In genomic region chr3:147191795-147192385, GRCh38 we compare ENCODE assay signal across 8 cellular contexts.
DNase-seq lines count a peak whose midpoint lies in the region; ATAC-seq, FAIRE-seq and TF ChIP-seq lines count a peak whose summit lies in the region.

No MANE protein-coding gene starts in this region.

- no peak overlapping the region for H4K8ac ChIP-seq in H1 (ENCODE audit: extremely low read depth, insufficient read depth, low read length)

- H3K79me1 ChIP-seq in H1 (ENCODE audit: low read depth, low read length), result no peaks in the 10 kb centered on the region

- H3K23ac ChIP-seq in H1 (ENCODE audit: insufficient read length), result no peak overlapping the region

- H3K9me3 ChIP-seq in AG04450 (ENCODE audit: control insufficient read depth, insufficient read depth, low read length), result no peaks in the 10 kb centered on the region
- H3K9me3 ChIP-seq in OCI-LY3 (ENCODE audit: insufficient read depth, low read length), result no peaks in the 10 kb centered on the region
- no peaks in the 10 kb centered on the region for H3K9me3 ChIP-seq in H1 (ENCODE audit: insufficient read depth in 2 of 2, low read depth in 1 of 2, low read length in 1 of 2)

- TF ChIP-seq POLR2A in GM12891 (IDR thresholded peaks at IDR 0.05; ENCODE audit: low read depth, low read length) (no peak), H1 (IDR thresholded peaks at IDR 0.05; ENCODE audit: control extremely low read depth in 1 of 2, low read depth in 2 of 2, low read length in 2 of 2) (no peak)

- TF ChIP-seq CTCF in AG04450 (IDR thresholded peaks at IDR 0.05; ENCODE audit: low read depth, low read length) (peak; percentile 85), OCI-LY3 (IDR thresholded peaks at IDR 0.05; ENCODE audit: low read depth, low read length) (peak; percentile 83), H1 (IDR thresholded peaks at IDR 0.05; ENCODE audit: control extremely low read depth in 1 of 3, insufficient read depth in 1 of 3, low read depth in 1 of 3, low read length in 3 of 3) (peak; percentile 44 to 68 (median 57); a peak in 3 of 4 replicates)

- POLR2A ChIA-PET in AG04450 (lab: Yijun Ruan, JAX) (no interaction called here), H1 (lab: Charles Lee; ENCODE audit: partially characterized antibody) (no interaction called here)

- no peak overlapping the region for H2BK120ac ChIP-seq in H1 (replicated peaks; ENCODE audit: low read depth, low read length)

- peak overlapping the region; percentile 24 for H3K4me2 ChIP-seq in OCI-LY3 (ENCODE audit: low read length)
- no peak overlapping the region for H3K4me2 ChIP-seq in H1 (ENCODE audit: insufficient read depth in 1 of 2, low read depth in 2 of 2, low read length in 2 of 2)

- FAIRE-seq in GM12891 (lab: Jason Lieb, UNC) (peak; percentile 56), H1 (lab: Jason Lieb, UNC) (peak; percentile 71)

- H2BK5ac ChIP-seq in H1 (ENCODE audit: low read depth, low read length), result no peak overlapping the region

- H2AK5ac ChIP-seq in H1 (ENCODE audit: low read depth, low read length), result no peak overlapping the region

- H3K4me1 ChIP-seq in OCI-LY3 (ENCODE audit: low read length) (peaks cover 7% of the 10 kb centered on the region), H1 (replicated peaks in 1 of 4; ENCODE audit: control insufficient read depth in 3 of 4, insufficient read depth in 4 of 4, low read length in 3 of 4) (no peaks in the 10 kb centered on the region)

- H3K23me2 ChIP-seq in H1 (ENCODE audit: low read depth, low read length), result no peaks in the 10 kb centered on the region

- DNase-seq in AG04450 (ENCODE audit: low read depth, low spot score), result peak; percentile 61
- no peak for DNase-seq in GM12891 (ENCODE audit: insufficient read length, low spot score)
- DNase-seq in H1 (ENCODE audit: low read depth in 1 of 2, low spot score in 2 of 2), result peak in 1 of 2 experiments; percentile 67
- peak; percentile 55 for DNase-seq in non-pigmented ciliary epithelial cell (ENCODE audit: low read depth)
- DNase-seq in NK-92 treated with Interleukin-12 subunit alpha and Interleukin-12 subunit beta, amount 100 ng/mL, for 24 hours (lab: John Stamatoyannopoulos, UW), result no peak
- DNase-seq in OCI-M2 (lab: John Stamatoyannopoulos, UW; ENCODE audit: unreplicated experiment), result no peak

- no peak overlapping the region for H3K14ac ChIP-seq in H1 (ENCODE audit: insufficient read length)

- no peaks in the 10 kb centered on the region for H4K20me1 ChIP-seq in OCI-LY3 (ENCODE audit: insufficient read depth, low read length)
- no peaks in the 10 kb centered on the region for H4K20me1 ChIP-seq in H1 (replicated peaks in 1 of 2; ENCODE audit: control insufficient read depth in 1 of 2, insufficient read depth in 2 of 2, low read length in 2 of 2)

- ATAC-seq in HG03342 (IDR thresholded peaks at IDR 0.05; ENCODE audit: unreplicated experiment), result peak; percentile 82

- no peak overlapping the region for H2BK15ac ChIP-seq in H1 (ENCODE audit: low read length)

- H3K79me2 ChIP-seq in OCI-LY3 (ENCODE audit: low read length), result no peaks in the 10 kb centered on the region
- no peaks in the 10 kb centered on the region for H3K79me2 ChIP-seq in H1 (ENCODE audit: control insufficient read depth in 1 of 2, insufficient read depth in 2 of 2, low read length in 2 of 2)

- H3K27ac ChIP-seq in AG04450 (ENCODE audit: low read depth, low read length) (no peak overlapping the region), OCI-LY3 (ENCODE audit: low read length) (no peak overlapping the region), H1 (ENCODE audit: low read depth, low read length) (no peak overlapping the region)

- H3K27me3 ChIP-seq in AG04450 (ENCODE audit: control insufficient read depth, insufficient read depth, low read length), result no peaks in the 10 kb centered on the region
- no peaks in the 10 kb centered on the region for H3K27me3 ChIP-seq in OCI-LY3 (ENCODE audit: low read depth, low read length)
- no peaks in the 10 kb centered on the region for H3K27me3 ChIP-seq in H1 (replicated peaks in 1 of 4; ENCODE audit: control insufficient read depth in 3 of 4, extremely low read depth in 1 of 4, insufficient read depth in 3 of 4, low read length in 3 of 4)

- TF ChIP-seq RAD21 in H1 (IDR thresholded peaks at IDR 0.05 in 1 of 2, conservative IDR thresholded peaks at IDR 0.05 in 1 of 2; ENCODE audit: low read depth in 2 of 2, low read length in 2 of 2), result peak; percentile 74 to 78

- H3K36me3 ChIP-seq in OCI-LY3 (replicated peaks; ENCODE audit: low read depth, low read length) (no peaks in the 10 kb centered on the region), H1 (ENCODE audit: control insufficient read depth in 2 of 4, insufficient read depth in 4 of 4, low read length in 3 of 4) (no peaks in the 10 kb centered on the region)

- H3K4ac ChIP-seq in H1 (replicated peaks; ENCODE audit: insufficient read length, low read depth, low read length), result no peak overlapping the region

- H2BK20ac ChIP-seq in H1 (ENCODE audit: low read length), result no peak overlapping the region

- TF ChIP-seq EP300 in H1 (IDR thresholded peaks at IDR 0.05; ENCODE audit: borderline replicate concordance in 1 of 2, low read depth in 2 of 2, low read length in 2 of 2), result no peak

- H2AFZ ChIP-seq in OCI-LY3 (ENCODE audit: low read depth, low read length) (peak overlapping the region; percentile 76), H1 (ENCODE audit: low read length) (no peak overlapping the region)

- no peak overlapping the region for H3K4me3 ChIP-seq in AG04450 (ENCODE audit: low read depth, low read length)
- H3K4me3 ChIP-seq in OCI-LY3 (ENCODE audit: low read length), result no peak overlapping the region
- H3K4me3 ChIP-seq in H1 (ENCODE audit: extremely low read depth in 1 of 4, insufficient read depth in 2 of 4, low read depth in 3 of 4, low read length in 4 of 4), result no peak overlapping the region

- no peak overlapping the region for H4K5ac ChIP-seq in H1 (ENCODE audit: insufficient read length, low read depth, low read length)

- H4K91ac ChIP-seq in H1 (replicated peaks; ENCODE audit: insufficient read length, low read length), result no peak overlapping the region

- H3K18ac ChIP-seq in H1 (ENCODE audit: extremely low read depth, low read length), result no peak overlapping the region

- H3K56ac ChIP-seq in H1 (replicated peaks; ENCODE audit: insufficient read length, low read depth, low read length), result no peak overlapping the region

- CTCF ChIA-PET in AG04450 (lab: Charles Lee), result interaction anchor here (0.6 to 3.4 kb wide), 39 partner anchors 8 to 897 kb away, joined by 3 to 53 read pairs (median 4); no protein-coding TSS in a partner anchor
- CTCF ChIA-PET in H1 (lab: Charles Lee; ENCODE audit: partially characterized antibody), result interaction anchor here (0.7 to 2.7 kb wide), 35 partner anchors 9 to 447 kb away, joined by 3 to 20 read pairs (median 3); no protein-coding TSS in a partner anchor

- WGBS in H1 (ENCODE audit: extremely low coverage in 1 of 2, insufficient coverage in 1 of 2, insufficient read length in 1 of 2, insufficient replicate concordance in 2 of 2, low coverage in 1 of 2, low lambda C conversion rate in 2 of 2, missing lambda C conversion rate in 1 of 2), 2 experiments, result 60% methylated on average over 2 of the region's 2 CpGs; no CpG with 5 or more reads in 1 of the 2 experiments

- H3K9ac ChIP-seq in OCI-LY3 (ENCODE audit: low read length) (no peak overlapping the region), H1 (replicated peaks in 1 of 4; ENCODE audit: extremely low read depth in 1 of 4, low read depth in 3 of 4, low read length in 3 of 4) (no peak overlapping the region)

- no peak overlapping the region for H2BK12ac ChIP-seq in H1 (ENCODE audit: low read depth, low read length)

TF ChIP-seq in GM12891, 5 proteins besides CTCF, POLR2A, EP300 and RAD21:
- TF ChIP-seq POLR2AphosphoS5 (IDR thresholded peaks at IDR 0.05; ENCODE audit: low read depth, low read length) (no peak), POU2F2 (IDR thresholded peaks at IDR 0.05; ENCODE audit: low read depth, low read length) (no peak), SPI1 (IDR thresholded peaks at IDR 0.05; ENCODE audit: low read depth, low read length) (no peak)

TF ChIP-seq in H1, 55 proteins besides CTCF, POLR2A, EP300 and RAD21:
- TF ChIP-seq CEBPB (IDR thresholded peaks at IDR 0.05; ENCODE audit: low read depth, low read length) (peak; percentile 32; the same call in 1 of the 2 replicates), RFX5 (IDR thresholded peaks at IDR 0.05; ENCODE audit: borderline replicate concordance, low read depth, low read length) (no peak), NRF1 (IDR thresholded peaks at IDR 0.05; ENCODE audit: low read depth, low read length) (no peak)

Comparison
In these comparisons a context has a peak if more than half of its experiments do, and no peak if none do; other contexts are left out.
1. DNase-seq: peak in AG04450 (single experiment) and non-pigmented ciliary epithelial cell (single experiment); none in GM12891 (single experiment), NK-92 treated with Interleukin-12 subunit alpha and Interleukin-12 subunit beta, amount 100 ng/mL, for 24 hours (single experiment) and OCI-M2 (single experiment).
2. Peak in every context shown above with its lines, with median percentiles within 50 percentile points of each other: CTCF ChIP-seq.